ENCODE assay signal across 20 cellular contexts in the genomic region with DNA sequence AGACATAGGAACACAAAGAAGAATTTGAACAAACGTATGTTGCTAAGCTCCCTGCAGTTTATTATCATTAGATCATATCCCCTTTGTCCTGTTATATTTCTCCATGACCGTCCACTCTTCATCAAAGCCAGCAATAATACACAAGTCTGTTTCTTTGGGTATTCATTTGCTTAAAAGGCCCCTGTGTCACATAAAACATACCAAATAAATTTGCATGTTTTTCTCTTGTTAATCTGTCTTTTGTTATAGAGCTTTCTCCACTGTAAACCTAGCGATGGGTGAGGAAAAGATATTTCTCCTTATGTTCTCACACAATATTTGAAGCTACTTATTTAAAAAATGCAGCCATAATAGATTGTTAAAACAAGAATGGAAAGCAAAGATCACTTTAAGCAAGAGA.
"Had no signal": no experiment of that assay in that cellular context is flagged by ENCODE, and none has a peak within 500 bp of the region (broad histone marks: within the 10 kb centered on the region; RNA-seq: fewer than 3 reads in every experiment).

No MANE protein-coding gene starts in this region.

- DNase-seq: activated naive CD4-positive, alpha-beta T cell treated with Interleukin-2 at 50 U/mL for 16 hours; activated naive CD8-positive, alpha-beta T cell treated with anti-CD3 and anti-CD28 coated beads for 36 hours; activated T-cell treated with anti-CD3 and anti-CD28 coated beads, Interleukin-2, amount 50 U/mL, for 1 hour; central memory CD4-positive, alpha-beta T cell; effector memory CD4-positive, alpha-beta T cell; esophagus squamous epithelium; heart left ventricle; left colon; mesenchymal stem cell; nephron progenitor cell; nucleus accumbens; right cardiac atrium; stimulated activated CD4-positive, alpha-beta T cell treated with anti-CD3 and anti-CD28 coated beads, Interleukin-4, amount 100 ng/mL, for 4 hours; transverse colon had no signal

- H2AFZ ChIP-seq: parathyroid adenoma had no signal

- H3K79me2 ChIP-seq: parathyroid adenoma had no signal

- H3K27me3 ChIP-seq: transverse colon had no signal

- H3K9ac ChIP-seq: parathyroid adenoma had no signal

- H3K4me1 ChIP-seq: esophagus squamous epithelium, transverse colon had no signal

- H3K4me3 ChIP-seq: esophagus squamous epithelium, heart left ventricle, transverse colon had no signal

- H3K9me3 Mint-ChIP-seq: activated naive CD8-positive, alpha-beta T cell treated with anti-CD3 and anti-CD28 coated beads for 36 hours; activated T-helper 2 cell treated with anti-CD3 and anti-CD28 coated beads, Interferon-gamma antibody, Interleukin-2, Interleukin-4, amounts not matched to agents 10 μg/mL and 5 μg/mL and 100 μg/mL, durations not matched to agents 14 hours and 24 hours and 36 hours; nephron progenitor cell had no signal

- H3K27ac ChIP-seq: esophagus squamous epithelium, heart left ventricle, parathyroid adenoma, transverse colon had no signal

- FAIRE-seq: astrocyte, colon, keratinocyte, urothelium cell line had no signal

- H3K9me3 ChIP-seq: esophagus squamous epithelium, heart left ventricle, transverse colon had no signal

- ATAC-seq: heart left ventricle, left colon, right cardiac atrium had no signal

- H3K36me3 ChIP-seq: esophagus squamous epithelium, heart left ventricle, transverse colon had no signal

- H3K27ac Mint-ChIP-seq: activated naive CD8-positive, alpha-beta T cell treated with anti-CD3 and anti-CD28 coated beads for 36 hours; activated T-helper 2 cell treated with anti-CD3 and anti-CD28 coated beads, Interferon-gamma antibody, Interleukin-2, Interleukin-4, amounts not matched to agents 10 μg/mL and 5 μg/mL and 100 μg/mL, durations not matched to agents 14 hours and 24 hours and 36 hours; nephron progenitor cell had no signal

- H3K4me3 Mint-ChIP-seq: activated naive CD8-positive, alpha-beta T cell treated with anti-CD3 and anti-CD28 coated beads for 36 hours; nephron progenitor cell had no signal
